19 cellular contexts compared by ENCODE assay signal in genomic region chr3:100268986-100269385, GRCh38. TPM values are rescaled to one million over a fixed set of nuclear protein-coding genes. Genes with fewer than 3 reads are reported as not detected.
DNase-seq lines count a peak whose midpoint lies in the region; ATAC-seq and TF ChIP-seq lines count a peak whose summit lies in the region.
"Had no signal": no experiment of that assay in that cellular context is flagged by ENCODE, and none has a peak within 500 bp of the region (broad histone marks: within the 10 kb centered on the region; RNA-seq: fewer than 3 reads in every experiment).

No MANE protein-coding gene starts in this region.

- H3K27ac ChIP-seq in ACC112 (ENCODE audit: low read depth, low read length) = peak overlapping the region; percentile 73
- no peak overlapping the region; the same call in 1 of the 2 replicates for H3K27ac ChIP-seq in IMR-90 (ENCODE audit: insufficient read depth, low read length)
- H3K27ac ChIP-seq: thoracic aorta, VCaP had no signal

- peak overlapping the region in 1 of 2 experiments; percentile 39; a peak in 1 of 4 replicates for H4K8ac ChIP-seq in IMR-90 (ENCODE audit: low read depth in 2 of 2, low read length in 2 of 2)

- POLR2A ChIA-PET in IMR-90 (lab: Charles Lee; ENCODE audit: unreplicated experiment) = no interaction called here

- in situ Hi-C loops in IMR-90 (cut with MboI; ENCODE audit: low sequenced_read_pairs) (no loop called here), KBM-7 (cut with MboI; ENCODE audit: low pct_unique_long_range_greater_than_20kb, low sequenced_read_pairs) (no loop called here)

- peak overlapping the region; percentile 31; the same call in 1 of the 2 replicates for H3K56ac ChIP-seq in IMR-90 (ENCODE audit: extremely low read depth, insufficient read depth, low read length)

- TF ChIP-seq RAD21 in IMR-90 (IDR thresholded peaks at IDR 0.05; ENCODE audit: low read length) = no peak

- H3K9ac ChIP-seq in IMR-90 (ENCODE audit: low read depth, low read length) = no peak overlapping the region
- H3K9ac ChIP-seq in adipocyte (ENCODE audit: low read length) = peak overlapping the region; percentile 39

- H3K14ac ChIP-seq in IMR-90 (replicated peaks; ENCODE audit: low read depth, low read length) = no peak overlapping the region

- H2AFZ ChIP-seq in ACC112 (ENCODE audit: low read length, unreplicated experiment) (no peak overlapping the region), IMR-90 (replicated peaks; ENCODE audit: low read length, poor library complexity) (no peak overlapping the region)

- H2AK5ac ChIP-seq in IMR-90 (ENCODE audit: low read depth, low read length) = no peak overlapping the region

- peaks cover 4% of the 10 kb centered on the region for H3K9me1 ChIP-seq in IMR-90 (ENCODE audit: insufficient read depth, low read length)

- no peak overlapping the region for H2BK15ac ChIP-seq in IMR-90 (ENCODE audit: low read depth, low read length)

- peaks cover 10 to 42% of the 10 kb centered on the region in 2 experiments for H3K79me1 ChIP-seq in IMR-90 (ENCODE audit: low read depth in 1 of 2, low read length in 2 of 2)

- H3K79me2 ChIP-seq in ACC112 (ENCODE audit: control insufficient read depth, insufficient read depth, low read length, unreplicated experiment) = peaks cover 83% of the 10 kb centered on the region

- H2BK20ac ChIP-seq in IMR-90 (ENCODE audit: low read depth, low read length) = no peak overlapping the region

- no CpG with 5 or more reads among the region's 2 CpGs for WGBS in IMR-90 (ENCODE audit: extremely low coverage in 2 of 2, insufficient read length in 1 of 2), 2 experiments

- peak overlapping the region; percentile 46; the same call in 1 of the 2 replicates for H2BK120ac ChIP-seq in IMR-90 (ENCODE audit: low read depth, low read length)

- H3K23ac ChIP-seq in IMR-90 (ENCODE audit: low read depth, low read length) = peak overlapping the region; percentile 57; the same call in 1 of the 2 replicates

- no TSS peak for BruUV-seq in IMR-90 (replicated peaks; lab: Mats Ljungman, UMichigan)

- no peak overlapping the region for H2AK9ac ChIP-seq in IMR-90 (replicated peaks; ENCODE audit: low read depth, low read length, poor library complexity)

- H3K9me3 ChIP-seq in IMR-90 (ENCODE audit: control insufficient read depth, insufficient read depth, low read length) (no peaks in the 10 kb centered on the region), adipocyte (ENCODE audit: control insufficient read depth, low read length) (no peaks in the 10 kb centered on the region)
- H3K9me3 ChIP-seq: Caco-2, thoracic aorta had no signal

- peak; percentile 27 for DNase-seq in IMR-90
- peak; percentile 79 for DNase-seq in adipocyte (ENCODE audit: low read depth)
- peak; percentile 41 to 73 for DNase-seq in foreskin fibroblast
- no peak for DNase-seq in stimulated activated naive CD4-positive, alpha-beta T cell treated with Interleukin-2 at 50 U/mL for 16 hours (lab: John Stamatoyannopoulos, UW)
- no peak for DNase-seq in hepatic stellate cell (ENCODE audit: low spot score)
- DNase-seq in KBM-7 = no peak
- DNase-seq in NCI-H146 treated with DMSO at 0.1 percent for 48 hours (lab: John Stamatoyannopoulos, UW; ENCODE audit: unreplicated experiment) = no peak
- DNase-seq: Caco-2; cerebellar nuclear complex; naive thymus-derived CD8-positive, alpha-beta T cell; NCI-H2081 treated with DMSO at 0.1 percent for 48 hours; NCI-H748 treated with DMSO at 0.1 percent for 48 hours; posterior cingulate gyrus; small intestine; stimulated activated CD4-positive, alpha-beta T cell treated with anti-CD3 and anti-CD28 coated beads, Interleukin-4, amount 100 ng/mL, for 4 hours; stimulated activated CD8-positive, alpha-beta memory T cell treated with anti-CD3 and anti-CD28 coated beads, Interleukin-4, amount 100 ng/mL, for 48 hours had no signal

- H3K4me2 ChIP-seq in IMR-90 (ENCODE audit: low read depth, low read length) = peak overlapping the region; percentile 60; the same call in 1 of the 2 replicates

- peak overlapping the region; percentile 22; the same call in 1 of the 2 replicates for H3K18ac ChIP-seq in IMR-90 (ENCODE audit: low read depth, low read length)

- no peak for TF ChIP-seq CTCF in IMR-90 (conservative IDR thresholded peaks at IDR 0.05; ENCODE audit: low read depth, low read length)
- TF ChIP-seq CTCF in foreskin fibroblast (IDR thresholded peaks at IDR 0.05; ENCODE audit: low read depth, low read length) = no peak

- H3K4me3 ChIP-seq in ACC112 (ENCODE audit: low read depth, low read length) (peak overlapping the region; percentile 18), IMR-90 (ENCODE audit: insufficient read depth, low read depth, low read length) (no peak overlapping the region), adipocyte (ENCODE audit: low read length) (peak overlapping the region; percentile 66), foreskin fibroblast (ENCODE audit: low read depth in 1 of 2, low read length in 2 of 2) (no peak overlapping the region)
- H3K4me3 ChIP-seq: thoracic aorta had no signal

- H3K36me3 ChIP-seq in ACC112 (ENCODE audit: insufficient read depth, low read length) (no peaks in the 10 kb centered on the region), IMR-90 (ENCODE audit: control insufficient read depth, insufficient read depth, low read length) (no peaks in the 10 kb centered on the region), adipocyte (ENCODE audit: control insufficient read depth, insufficient read depth, low read length, severe bottlenecking) (no peaks in the 10 kb centered on the region)
- H3K36me3 ChIP-seq: thoracic aorta had no signal

- CTCF ChIA-PET in IMR-90 (lab: Yijun Ruan, JAX) = interaction anchor here (0.9 kb wide), 1 partner anchor 24 kb away, joined by 3 read pairs; no protein-coding TSS in a partner anchor

- H2BK5ac ChIP-seq in IMR-90 (ENCODE audit: low read depth, low read length, poor library complexity, severe bottlenecking) = peak overlapping the region; percentile 96

- ATAC-seq in IMR-90 (ENCODE audit: low read depth) = no peak
- ATAC-seq: naive thymus-derived CD8-positive, alpha-beta T cell had no signal

- H3K27me3 ChIP-seq in ACC112 (ENCODE audit: insufficient read depth, low read length) (no peaks in the 10 kb centered on the region), IMR-90 (ENCODE audit: control insufficient read depth, insufficient read depth, low read length) (no peaks in the 10 kb centered on the region), adipocyte (replicated peaks; ENCODE audit: control insufficient read depth, insufficient read depth, low read length) (no peaks in the 10 kb centered on the region)

- intact Hi-C loops in IMR-90 (cut with micrococcal nuclease) = no loop called here

- TF ChIP-seq POLR2A in IMR-90 (IDR thresholded peaks at IDR 0.05; ENCODE audit: low read depth, low read length) = no peak

- H4K20me1 ChIP-seq in IMR-90 (ENCODE audit: insufficient read depth, low read length) = peaks cover 18% of the 10 kb centered on the region; the same call in 1 of the 2 replicates

- H3K4ac ChIP-seq in IMR-90 (ENCODE audit: low read depth, low read length) = peak overlapping the region; percentile 13; the same call in 1 of the 2 replicates

- H4K5ac ChIP-seq in IMR-90 (ENCODE audit: low read depth, low read length) = no peak overlapping the region

- dilution Hi-C loops in IMR-90 (cut with HindIII; ENCODE audit: low sequenced_read_pairs, unreplicated experiment) = no loop called here

- H3K4me1 ChIP-seq in ACC112 (ENCODE audit: control insufficient read depth, insufficient read depth, low read length, unreplicated experiment) = peaks cover 57% of the 10 kb centered on the region
- H3K4me1 ChIP-seq in IMR-90 (ENCODE audit: control insufficient read depth, insufficient read depth, low read length) = peaks cover 5% of the 10 kb centered on the region
- H3K4me1 ChIP-seq in adipocyte (ENCODE audit: control insufficient read depth, insufficient read depth, low read length) = peaks cover 64% of the 10 kb centered on the region

- H4K91ac ChIP-seq in IMR-90 (ENCODE audit: insufficient read depth, low read depth, low read length) = no peak overlapping the region

TF ChIP-seq in IMR-90, 13 proteins besides CTCF, POLR2A, EP300 and RAD21:
- TF ChIP-seq BHLHE40 (IDR thresholded peaks at IDR 0.05; ENCODE audit: low read depth, low read length) (no peak), RCOR1 (IDR thresholded peaks at IDR 0.05; ENCODE audit: insufficient replicate concordance, low read length) (no peak), RFX5 (IDR thresholded peaks at IDR 0.05; ENCODE audit: low read depth, low read length) (no peak), SMC3 (IDR thresholded peaks at IDR 0.05; ENCODE audit: low read depth, low read length) (no peak), ELK1 (IDR thresholded peaks at IDR 0.05; ENCODE audit: borderline replicate concordance, low read depth, low read length) (no peak), MAZ (IDR thresholded peaks at IDR 0.05; ENCODE audit: borderline replicate concordance, low read depth, low read length) (no peak), MXI1 (IDR thresholded peaks at IDR 0.05; ENCODE audit: borderline replicate concordance, low read depth, low read length) (no peak), CEBPB (IDR thresholded peaks at IDR 0.05; ENCODE audit: low read depth, low read length) (peak; percentile 51; the same call in 1 of the 2 replicates)

RNA-seq across cellular contexts. Expression of gene TBC1D23, which starts 8.2 kb away (rescaled TPM):
- total RNA-seq in IMR-90 (2012; rRNA removed) = 67.0 and 123 TPM in 2 replicates
- polyA plus RNA-seq in IMR-90 (2012; rRNA removed) = 16.3 and 21.2 TPM in 2 replicates
- polyA plus RNA-seq in IMR-90 (2012; cell fraction: cytosol; rRNA removed) = 3.2 and 4.0 TPM in 2 replicates
- 3.0 and 24.5 TPM in 2 replicates for polyA plus RNA-seq in IMR-90 (2012; cell fraction: nucleus; rRNA removed; ENCODE audit: low replicate concordance)

Comparison
In these comparisons a context has a peak if more than half of its experiments do, and no peak if none do; other contexts are left out.
1. H3K4me3 ChIP-seq: peak in ACC112 (single experiment) and adipocyte (single experiment); none in IMR-90 (single experiment) and foreskin fibroblast (0 of 2).
2. DNase-seq: peak in IMR-90 (single experiment), adipocyte (single experiment) and foreskin fibroblast (2 of 2); none in stimulated activated naive CD4-positive, alpha-beta T cell treated with Interleukin-2 at 50 U/mL for 16 hours (single experiment), hepatic stellate cell (single experiment), KBM-7 (single experiment) and NCI-H146 treated with DMSO at 0.1 percent for 48 hours (single experiment).